ENCODE assay signal across 8 cellular contexts in the genomic region with DNA sequence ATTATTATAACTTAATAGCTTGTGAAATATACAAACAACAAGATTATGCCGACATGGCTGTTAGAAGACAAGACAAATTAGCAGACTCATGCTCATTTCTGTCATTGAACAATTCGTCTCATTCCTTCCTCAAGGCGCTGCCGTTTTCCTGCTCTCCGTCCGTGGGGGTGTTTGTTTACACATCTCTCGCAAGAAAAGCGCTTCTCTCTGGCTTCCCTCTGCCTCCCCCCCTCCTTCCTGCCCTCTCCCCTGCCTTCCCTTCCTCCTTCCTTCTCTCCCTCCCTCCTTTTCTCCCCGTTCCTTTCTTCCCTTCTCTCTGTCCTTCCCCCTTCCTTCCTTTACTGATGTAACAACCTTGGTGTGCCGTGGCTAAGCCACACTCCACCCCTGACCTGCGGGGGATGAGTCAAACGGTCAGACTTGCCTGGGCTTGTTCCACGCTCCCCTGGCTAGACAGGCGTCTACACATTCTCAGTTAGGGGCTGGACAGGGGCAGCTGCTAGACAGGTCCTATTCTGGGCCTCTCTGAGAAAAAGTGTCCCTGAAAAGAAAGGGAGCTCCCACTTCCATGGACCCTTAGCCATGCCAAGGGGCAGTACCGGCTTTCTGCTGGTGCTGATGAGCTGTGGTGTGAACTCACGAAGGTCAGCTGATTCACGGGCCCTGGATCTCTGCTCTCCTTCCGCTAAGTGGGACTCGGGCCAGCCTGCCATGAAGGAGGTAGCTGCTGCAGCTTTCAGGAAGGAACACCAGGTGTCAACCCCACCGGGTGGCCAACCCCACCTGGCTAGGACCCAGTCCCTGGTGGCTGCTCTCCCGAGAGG. TPM values are rescaled to one million over a fixed set of nuclear protein-coding genes. Genes with fewer than 3 reads are reported as not detected.
A peak's percentile ranks its signal among the peaks of the same experiment; 100 is the strongest.
DNase-seq lines count a peak whose midpoint lies in the region; ATAC-seq, FAIRE-seq and TF ChIP-seq lines count a peak whose summit lies in the region.

No MANE protein-coding gene starts in this region.

- peaks cover 37% of the 10 kb centered on the region for H3K4me1 ChIP-seq in SJSA1 (replicated peaks)
- peaks cover 14 to 30% (median 20%) of the 10 kb centered on the region in 3 donors for H3K4me1 ChIP-seq in esophagus squamous epithelium
- H3K4me1 ChIP-seq in pancreas = peaks cover 0 to 5% (median 0%) of the 10 kb centered on the region in 3 donors

- H3K27me3 ChIP-seq in SJSA1 (replicated peaks) (no peaks in the 10 kb centered on the region), esophagus squamous epithelium (peaks cover 0 to 3% (median 0%) of the 10 kb centered on the region in 4 donors), pancreas (peaks cover 0 to 3% (median 0%) of the 10 kb centered on the region in 4 donors)

- H3K4me3 ChIP-seq in AG09309 (ENCODE audit: control insufficient read depth, low read depth, low read length) (no peak overlapping the region), SJSA1 (no peak overlapping the region), esophagus squamous epithelium (peak overlapping the region in 3 of 4 donors; percentile 34 to 51 (median 36)), pancreas (no peak overlapping the region)

- TF ChIP-seq CTCF in AG09309 (IDR thresholded peaks at IDR 0.05; ENCODE audit: control insufficient read depth, insufficient read depth, low read depth, low read length, missing control alignments) (peak; percentile 29), esophagus squamous epithelium (IDR thresholded peaks at IDR 0.05) (no peak), pancreas (IDR thresholded peaks at IDR 0.05) (no peak)

- H3K27ac ChIP-seq in SJSA1 (peak overlapping the region; percentile 63), esophagus squamous epithelium (peak overlapping the region; percentile 66 to 83 (median 77)), pancreas (peak overlapping the region in 2 of 4 donors; percentile 27 to 28)

- intact Hi-C loops in esophagus squamous epithelium (cut with DNase I) = no loop called here
- intact Hi-C loops in pancreas (cut with DNase I) = no loop called here

- ATAC-seq in GM18870 (IDR thresholded peaks at IDR 0.05; ENCODE audit: unreplicated experiment) (peak; percentile 56), HG03558 (IDR thresholded peaks at IDR 0.05; ENCODE audit: extremely low read depth, unreplicated experiment) (peak; percentile 70), pancreas (peak; percentile 68 to 82 (median 72))

- no peaks in the 10 kb centered on the region for H3K36me3 ChIP-seq in SJSA1
- no peaks in the 10 kb centered on the region for H3K36me3 ChIP-seq in esophagus squamous epithelium
- no peaks in the 10 kb centered on the region for H3K36me3 ChIP-seq in pancreas

- H3K9me3 ChIP-seq in SJSA1 (replicated peaks) (no peaks in the 10 kb centered on the region), esophagus squamous epithelium (no peaks in the 10 kb centered on the region), pancreas (no peaks in the 10 kb centered on the region)

- no peak for TF ChIP-seq POLR2A in esophagus squamous epithelium (IDR thresholded peaks at IDR 0.05)

- no peak for FAIRE-seq in pancreas (lab: Jason Lieb, UNC)

- DNase-seq in AG09309 (ENCODE audit: low read depth) (peak; percentile 62), SJSA1 (ENCODE audit: low read depth in 1 of 2, low spot score in 2 of 2) (peak; percentile 84 to 87), esophagus squamous epithelium (lab: John Stamatoyannopoulos, UW) (no peak), pancreas (peak in 2 of 6 donors; percentile 33 to 49), NCI-H82 treated with DMSO at 0.1 percent for 48 hours (lab: John Stamatoyannopoulos, UW; ENCODE audit: unreplicated experiment) (no peak), NCI-H187 treated with DMSO at 0.1 percent for 48 hours (lab: John Stamatoyannopoulos, UW) (no peak)

- WGBS in esophagus squamous epithelium, 2 donors = 2 to 10% methylated on average over 16 to 20 of the region's 21 CpGs
- 20 to 22% methylated on average over 21 of the region's 21 CpGs for WGBS in pancreas, 2 donors

RNA-seq across cellular contexts. Expression of gene SPTLC1, which starts 32.0 kb away (rescaled TPM):
- total RNA-seq in SJSA1 (2014; rRNA removed; shearing (Covaris generic)) = 115 and 118 TPM in 2 replicates
- total RNA-seq in esophagus squamous epithelium (100 to 1,000 TPM in 1 of 4 donors, 10 to 100 TPM in 3; 91.4 to 107 (median 96.5) TPM), pancreas (10 to 100 TPM; 20.9 to 36.0 (median 25.1) TPM)
- polyA plus RNA-seq in pancreas = 10 to 100 TPM; 13.0 to 26.9 TPM

Comparison
In these comparisons a context has a peak if more than half of its experiments do, and no peak if none do; other contexts are left out.
1. DNase-seq: peak in AG09309 (single experiment) and SJSA1 (2 of 2); none in esophagus squamous epithelium (single experiment), NCI-H82 treated with DMSO at 0.1 percent for 48 hours (single experiment) and NCI-H187 treated with DMSO at 0.1 percent for 48 hours (single experiment).
2. H3K4me3 ChIP-seq: peak in esophagus squamous epithelium (3 of 4); none in AG09309 (single experiment), SJSA1 (single experiment) and pancreas (0 of 4).
3. Peak in every context shown above with its lines, with median percentiles within 50 percentile points of each other: ATAC-seq.